1 cellular context compared by ENCODE assay signal in genomic region chr15:74540761-74541493, GRCh38.
TF ChIP-seq lines count a peak whose summit lies in the region.

ARID3B (plus strand) TSS chr15:74541220; CDS start chr15:74543937, 2,717 bp downstream.

TF ChIP-seq in WTC11, 78 proteins besides CTCF, POLR2A, EP300 and RAD21 (continued from another document):
- TF ChIP-seq ZBTB43 (CRISPR knock-in tag; IDR thresholded peaks at IDR 0.05) (no peak), MAX (CRISPR knock-in tag; IDR thresholded peaks at IDR 0.05) (no peak), ATF1 (CRISPR knock-in tag; IDR thresholded peaks at IDR 0.05) (no peak), GRHL2 (CRISPR knock-in tag; IDR thresholded peaks at IDR 0.05; ENCODE audit: insufficient replicate concordance, severe bottlenecking) (no peak), AR (CRISPR knock-in tag; IDR thresholded peaks at IDR 0.05) (no peak), ZSCAN18 (CRISPR knock-in tag; IDR thresholded peaks at IDR 0.05) (no peak), PREB (CRISPR knock-in tag; IDR thresholded peaks at IDR 0.05; ENCODE audit: borderline replicate concordance) (no peak), NFATC4 (CRISPR knock-in tag; IDR thresholded peaks at IDR 0.05) (no peak), HMGXB4 (CRISPR knock-in tag; IDR thresholded peaks at IDR 0.05) (peak; percentile 70; the same call in 1 of the 2 replicates), ZNF425 (CRISPR knock-in tag; conservative IDR thresholded peaks at IDR 0.05) (no peak), ZNF532 (CRISPR knock-in tag; IDR thresholded peaks at IDR 0.05; ENCODE audit: borderline replicate concordance) (no peak), PRDM15 (CRISPR knock-in tag; IDR thresholded peaks at IDR 0.05) (peak; percentile 79), ETV6 (CRISPR knock-in tag; IDR thresholded peaks at IDR 0.05) (peak; percentile 60; the same call in 1 of the 2 replicates), E2F4 (CRISPR knock-in tag; IDR thresholded peaks at IDR 0.05; ENCODE audit: borderline replicate concordance, low read depth) (no peak), FOXP4 (CRISPR knock-in tag; IDR thresholded peaks at IDR 0.05) (no peak)
